11 cellular contexts compared by ENCODE assay signal in the genomic region with DNA sequence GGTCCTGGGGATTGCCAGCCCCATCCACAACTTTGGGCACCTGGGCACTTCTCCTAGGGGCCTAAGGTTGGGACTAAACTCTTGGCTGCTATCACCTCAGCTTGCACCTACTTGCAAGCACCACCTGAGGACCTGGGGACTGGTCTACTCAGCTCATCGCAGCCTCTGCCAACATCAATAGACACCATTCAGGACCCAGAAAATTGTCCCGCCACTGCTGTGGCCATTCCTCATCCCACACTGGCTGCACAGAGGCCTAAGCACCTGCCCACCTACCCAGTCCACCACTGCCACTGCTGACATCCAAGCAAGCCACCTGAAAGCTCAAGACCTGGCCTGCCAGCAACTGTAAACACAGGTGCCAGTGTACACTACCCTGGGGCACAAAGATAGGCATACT.
"Had no signal": no experiment of that assay in that cellular context is flagged by ENCODE, and none has a peak within 500 bp of the region (broad histone marks: within the 10 kb centered on the region; RNA-seq: fewer than 3 reads in every experiment).

No MANE protein-coding gene starts in this region.

- H3K4me1 Mint-ChIP-seq: GM23338 had no signal

- H3K36me3 ChIP-seq: HAP-1 had no signal

- ATAC-seq: GM23338, HCT116 had no signal

- H3K9me3 ChIP-seq: HAP-1 had no signal

- H3K4me2 ChIP-seq: GM23338 had no signal

- H3K4me1 ChIP-seq: HAP-1 had no signal

- FAIRE-seq: H1, H54 had no signal

- H3K4me3 ChIP-seq: GM23248, GM23338, HAP-1 had no signal

- H3K4me3 Mint-ChIP-seq: GM23338, H9, HFFc6 had no signal

- H2AFZ ChIP-seq: GM23248, GM23338 had no signal

- H3K27ac Mint-ChIP-seq: GM23338, H9, HFFc6 had no signal

- H3K27ac ChIP-seq: GM23248 had no signal

- H3K9ac ChIP-seq: GM23248 had no signal

- DNase-seq: GM23248, GOT3, H7, H9, HCEC 1CT, HFFc6 had no signal
